In genomic region chr17:37065486-37066321, GRCh38 we compare ENCODE assay signal across 23 cellular contexts.
"Had no signal": no experiment of that assay in that cellular context is flagged by ENCODE, and none has a peak within 500 bp of the region (broad histone marks: within the 10 kb centered on the region; RNA-seq: fewer than 3 reads in every experiment).

No MANE protein-coding gene starts in this region.

- H3K27me3 ChIP-seq: ascending aorta, colonic mucosa had no signal

- H3K4me3 Mint-ChIP-seq: activated T-cell treated with anti-CD3 and anti-CD28 coated beads, Interleukin-2, amount 50 U/mL, for 4 hours; central memory CD8-positive, alpha-beta T cell; naive thymus-derived CD8-positive, alpha-beta T cell; stimulated activated memory B cell treated with anti-CD40 and anti-IgM and Interleukin-4, amounts not matched to agents 10 μg/mL and 1 μg/mL and 100 μg/mL, for 72 hours; T-helper 1 cell treated with Interleukin-12 subunit alpha and Interleukin-12 subunit beta and Interleukin-4 antibody, amounts not matched to agents 30 μg/mL and 1 μg/mL, for 36 hours had no signal

- H2AFZ ChIP-seq: parathyroid adenoma had no signal

- FAIRE-seq: keratinocyte, urothelium cell line had no signal

- H3K4me3 ChIP-seq: ascending aorta, colonic mucosa, lower lobe of right lung, sigmoid colon, spleen had no signal

- H3K27ac Mint-ChIP-seq: naive thymus-derived CD8-positive, alpha-beta T cell; stimulated activated memory B cell treated with anti-CD40 and anti-IgM and Interleukin-4, amounts not matched to agents 10 μg/mL and 1 μg/mL and 100 μg/mL, for 72 hours; T-helper 1 cell treated with Interleukin-12 subunit alpha and Interleukin-12 subunit beta and Interleukin-4 antibody, amounts not matched to agents 30 μg/mL and 1 μg/mL, for 36 hours had no signal

- DNase-seq: activated CD4-positive, alpha-beta T cell treated with anti-CD3 and anti-CD28 coated beads, Interleukin-2, amount 50 U/mL, for 1 hour; activated CD8-positive, alpha-beta memory T cell treated with anti-CD3 and anti-CD28 coated beads, Interleukin-2, amount 50 U/mL, for 4 hours; activated effector memory CD4-positive, alpha-beta T cell treated with Interleukin-2 at 50 U/mL for 16 hours; activated naive CD4-positive, alpha-beta T cell treated with anti-CD3 and anti-CD28 coated beads, Interleukin-2, amount 50 U/mL, for 16 hours; activated T-cell treated with anti-CD3 and anti-CD28 coated beads, Interleukin-2, amount 50 U/mL, for 4 hours; colonic mucosa; erythroblast; foreskin melanocyte; head of caudate nucleus; lower lobe of right lung; naive thymus-derived CD8-positive, alpha-beta T cell; sigmoid colon; spleen; stimulated activated CD4-positive, alpha-beta T cell treated with anti-CD3 and anti-CD28 coated beads, Interleukin-4, amount 100 ng/mL, for 4 hours had no signal

- H3K4me1 ChIP-seq: ascending aorta, lower lobe of right lung, sigmoid colon, spleen had no signal

- H3K9ac ChIP-seq: parathyroid adenoma had no signal

- H3K27ac ChIP-seq: ascending aorta, colonic mucosa, lower lobe of right lung, neutrophil, parathyroid adenoma, sigmoid colon, spleen had no signal

- H3K9me3 Mint-ChIP-seq: activated T-cell treated with anti-CD3 and anti-CD28 coated beads, Interleukin-2, amount 50 U/mL, for 4 hours; central memory CD8-positive, alpha-beta T cell; stimulated activated memory B cell treated with anti-CD40 and anti-IgM and Interleukin-4, amounts not matched to agents 10 μg/mL and 1 μg/mL and 100 μg/mL, for 72 hours; T-helper 1 cell treated with Interleukin-12 subunit alpha and Interleukin-12 subunit beta and Interleukin-4 antibody, amounts not matched to agents 30 μg/mL and 1 μg/mL, for 36 hours had no signal

- ATAC-seq: activated CD4-positive, CD25-positive, alpha-beta regulatory T cell treated with anti-CD3 and anti-CD28 coated beads, Interleukin-2, amount 50 U/mL, for 24 hours; activated T-cell treated with anti-CD3 and anti-CD28 coated beads, Interleukin-2, amount 50 U/mL, for 4 hours; lower lobe of right lung; naive thymus-derived CD8-positive, alpha-beta T cell; stimulated activated memory B cell treated with anti-CD40 and anti-IgM and Interleukin-4, amounts not matched to agents 10 μg/mL and 1 μg/mL and 100 μg/mL, for 72 hours had no signal

- H3K4me1 Mint-ChIP-seq: central memory CD8-positive, alpha-beta T cell; stimulated activated memory B cell treated with anti-CD40 and anti-IgM and Interleukin-4, amounts not matched to agents 10 μg/mL and 1 μg/mL and 100 μg/mL, for 72 hours had no signal

- H3K36me3 ChIP-seq: ascending aorta, colonic mucosa, lower lobe of right lung, neutrophil, sigmoid colon, spleen had no signal

- H3K79me2 ChIP-seq: parathyroid adenoma had no signal

- H3K27me3 Mint-ChIP-seq: central memory CD8-positive, alpha-beta T cell had no signal

- H3K9me3 ChIP-seq: ascending aorta, colonic mucosa, lower lobe of right lung, neutrophil, sigmoid colon, spleen had no signal

- H3K36me3 Mint-ChIP-seq: naive thymus-derived CD8-positive, alpha-beta T cell; stimulated activated memory B cell treated with anti-CD40 and anti-IgM and Interleukin-4, amounts not matched to agents 10 μg/mL and 1 μg/mL and 100 μg/mL, for 72 hours had no signal
